ENCODE assay signal across 1 cellular context in the genomic region with DNA sequence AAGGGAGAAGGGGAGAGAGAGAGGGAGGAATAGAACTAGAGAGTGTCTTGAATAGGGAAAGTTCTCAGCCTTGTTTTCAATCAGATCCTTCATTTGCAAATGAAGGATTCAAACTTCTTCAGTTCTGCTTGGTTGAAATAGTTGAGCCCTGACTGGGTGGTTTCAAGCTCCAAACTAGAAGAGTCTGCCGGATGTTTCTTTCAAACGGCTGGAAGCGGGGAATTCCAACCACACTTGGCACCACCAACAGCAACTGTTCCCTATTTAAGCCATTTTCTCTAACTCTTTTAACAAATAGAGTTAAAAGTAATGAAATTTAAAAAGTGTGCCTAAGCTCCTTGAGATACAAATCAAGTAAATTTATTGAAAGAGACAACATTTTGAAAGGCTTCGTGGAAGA.
TF ChIP-seq lines count a peak whose summit lies in the region.

No MANE protein-coding gene starts in this region.

TF ChIP-seq in WTC11, 78 proteins besides CTCF, POLR2A, EP300 and RAD21 (continued from another document):
- TF ChIP-seq, protein P1, sequence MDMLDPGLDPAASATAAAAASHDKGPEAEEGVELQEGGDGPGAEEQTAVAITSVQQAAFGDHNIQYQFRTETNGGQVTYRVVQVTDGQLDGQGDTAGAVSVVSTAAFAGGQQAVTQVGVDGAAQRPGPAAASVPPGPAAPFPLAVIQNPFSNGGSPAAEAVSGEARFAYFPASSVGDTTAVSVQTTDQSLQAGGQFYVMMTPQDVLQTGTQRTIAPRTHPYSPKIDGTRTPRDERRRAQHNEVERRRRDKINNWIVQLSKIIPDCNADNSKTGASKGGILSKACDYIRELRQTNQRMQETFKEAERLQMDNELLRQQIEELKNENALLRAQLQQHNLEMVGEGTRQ (CRISPR knock-in tag; IDR thresholded peaks at IDR 0.05): no peak
- TF ChIP-seq ZNF121 (CRISPR knock-in tag; IDR thresholded peaks at IDR 0.05) (no peak), FOXJ3 (CRISPR knock-in tag; IDR thresholded peaks at IDR 0.05; ENCODE audit: borderline replicate concordance) (no peak), GABPB1 (CRISPR knock-in tag; IDR thresholded peaks at IDR 0.05) (no peak), SMAD4 (CRISPR knock-in tag; IDR thresholded peaks at IDR 0.05) (no peak), ZNF219 (CRISPR knock-in tag; IDR thresholded peaks at IDR 0.05; ENCODE audit: borderline replicate concordance) (no peak)
- TF ChIP-seq, protein P2, sequence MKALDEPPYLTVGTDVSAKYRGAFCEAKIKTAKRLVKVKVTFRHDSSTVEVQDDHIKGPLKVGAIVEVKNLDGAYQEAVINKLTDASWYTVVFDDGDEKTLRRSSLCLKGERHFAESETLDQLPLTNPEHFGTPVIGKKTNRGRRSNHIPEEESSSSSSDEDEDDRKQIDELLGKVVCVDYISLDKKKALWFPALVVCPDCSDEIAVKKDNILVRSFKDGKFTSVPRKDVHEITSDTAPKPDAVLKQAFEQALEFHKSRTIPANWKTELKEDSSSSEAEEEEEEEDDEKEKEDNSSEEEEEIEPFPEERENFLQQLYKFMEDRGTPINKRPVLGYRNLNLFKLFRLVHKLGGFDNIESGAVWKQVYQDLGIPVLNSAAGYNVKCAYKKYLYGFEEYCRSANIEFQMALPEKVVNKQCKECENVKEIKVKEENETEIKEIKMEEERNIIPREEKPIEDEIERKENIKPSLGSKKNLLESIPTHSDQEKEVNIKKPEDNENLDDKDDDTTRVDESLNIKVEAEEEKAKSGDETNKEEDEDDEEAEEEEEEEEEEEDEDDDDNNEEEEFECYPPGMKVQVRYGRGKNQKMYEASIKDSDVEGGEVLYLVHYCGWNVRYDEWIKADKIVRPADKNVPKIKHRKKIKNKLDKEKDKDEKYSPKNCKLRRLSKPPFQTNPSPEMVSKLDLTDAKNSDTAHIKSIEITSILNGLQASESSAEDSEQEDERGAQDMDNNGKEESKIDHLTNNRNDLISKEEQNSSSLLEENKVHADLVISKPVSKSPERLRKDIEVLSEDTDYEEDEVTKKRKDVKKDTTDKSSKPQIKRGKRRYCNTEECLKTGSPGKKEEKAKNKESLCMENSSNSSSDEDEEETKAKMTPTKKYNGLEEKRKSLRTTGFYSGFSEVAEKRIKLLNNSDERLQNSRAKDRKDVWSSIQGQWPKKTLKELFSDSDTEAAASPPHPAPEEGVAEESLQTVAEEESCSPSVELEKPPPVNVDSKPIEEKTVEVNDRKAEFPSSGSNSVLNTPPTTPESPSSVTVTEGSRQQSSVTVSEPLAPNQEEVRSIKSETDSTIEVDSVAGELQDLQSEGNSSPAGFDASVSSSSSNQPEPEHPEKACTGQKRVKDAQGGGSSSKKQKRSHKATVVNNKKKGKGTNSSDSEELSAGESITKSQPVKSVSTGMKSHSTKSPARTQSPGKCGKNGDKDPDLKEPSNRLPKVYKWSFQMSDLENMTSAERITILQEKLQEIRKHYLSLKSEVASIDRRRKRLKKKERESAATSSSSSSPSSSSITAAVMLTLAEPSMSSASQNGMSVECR (CRISPR knock-in tag; IDR thresholded peaks at IDR 0.05; ENCODE audit: borderline replicate concordance): no peak
- TF ChIP-seq, protein P3, sequence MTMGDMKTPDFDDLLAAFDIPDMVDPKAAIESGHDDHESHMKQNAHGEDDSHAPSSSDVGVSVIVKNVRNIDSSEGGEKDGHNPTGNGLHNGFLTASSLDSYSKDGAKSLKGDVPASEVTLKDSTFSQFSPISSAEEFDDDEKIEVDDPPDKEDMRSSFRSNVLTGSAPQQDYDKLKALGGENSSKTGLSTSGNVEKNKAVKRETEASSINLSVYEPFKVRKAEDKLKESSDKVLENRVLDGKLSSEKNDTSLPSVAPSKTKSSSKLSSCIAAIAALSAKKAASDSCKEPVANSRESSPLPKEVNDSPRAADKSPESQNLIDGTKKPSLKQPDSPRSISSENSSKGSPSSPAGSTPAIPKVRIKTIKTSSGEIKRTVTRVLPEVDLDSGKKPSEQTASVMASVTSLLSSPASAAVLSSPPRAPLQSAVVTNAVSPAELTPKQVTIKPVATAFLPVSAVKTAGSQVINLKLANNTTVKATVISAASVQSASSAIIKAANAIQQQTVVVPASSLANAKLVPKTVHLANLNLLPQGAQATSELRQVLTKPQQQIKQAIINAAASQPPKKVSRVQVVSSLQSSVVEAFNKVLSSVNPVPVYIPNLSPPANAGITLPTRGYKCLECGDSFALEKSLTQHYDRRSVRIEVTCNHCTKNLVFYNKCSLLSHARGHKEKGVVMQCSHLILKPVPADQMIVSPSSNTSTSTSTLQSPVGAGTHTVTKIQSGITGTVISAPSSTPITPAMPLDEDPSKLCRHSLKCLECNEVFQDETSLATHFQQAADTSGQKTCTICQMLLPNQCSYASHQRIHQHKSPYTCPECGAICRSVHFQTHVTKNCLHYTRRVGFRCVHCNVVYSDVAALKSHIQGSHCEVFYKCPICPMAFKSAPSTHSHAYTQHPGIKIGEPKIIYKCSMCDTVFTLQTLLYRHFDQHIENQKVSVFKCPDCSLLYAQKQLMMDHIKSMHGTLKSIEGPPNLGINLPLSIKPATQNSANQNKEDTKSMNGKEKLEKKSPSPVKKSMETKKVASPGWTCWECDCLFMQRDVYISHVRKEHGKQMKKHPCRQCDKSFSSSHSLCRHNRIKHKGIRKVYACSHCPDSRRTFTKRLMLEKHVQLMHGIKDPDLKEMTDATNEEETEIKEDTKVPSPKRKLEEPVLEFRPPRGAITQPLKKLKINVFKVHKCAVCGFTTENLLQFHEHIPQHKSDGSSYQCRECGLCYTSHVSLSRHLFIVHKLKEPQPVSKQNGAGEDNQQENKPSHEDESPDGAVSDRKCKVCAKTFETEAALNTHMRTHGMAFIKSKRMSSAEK (CRISPR knock-in tag; IDR thresholded peaks at IDR 0.05; ENCODE audit: borderline replicate concordance): no peak
- TF ChIP-seq, protein P4, sequence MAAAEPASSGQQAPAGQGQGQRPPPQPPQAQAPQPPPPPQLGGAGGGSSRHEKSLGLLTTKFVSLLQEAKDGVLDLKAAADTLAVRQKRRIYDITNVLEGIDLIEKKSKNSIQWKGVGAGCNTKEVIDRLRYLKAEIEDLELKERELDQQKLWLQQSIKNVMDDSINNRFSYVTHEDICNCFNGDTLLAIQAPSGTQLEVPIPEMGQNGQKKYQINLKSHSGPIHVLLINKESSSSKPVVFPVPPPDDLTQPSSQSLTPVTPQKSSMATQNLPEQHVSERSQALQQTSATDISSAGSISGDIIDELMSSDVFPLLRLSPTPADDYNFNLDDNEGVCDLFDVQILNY (CRISPR knock-in tag; IDR thresholded peaks at IDR 0.05): no peak
